ENCODE assay signal across 8 cellular contexts in the genomic region with DNA sequence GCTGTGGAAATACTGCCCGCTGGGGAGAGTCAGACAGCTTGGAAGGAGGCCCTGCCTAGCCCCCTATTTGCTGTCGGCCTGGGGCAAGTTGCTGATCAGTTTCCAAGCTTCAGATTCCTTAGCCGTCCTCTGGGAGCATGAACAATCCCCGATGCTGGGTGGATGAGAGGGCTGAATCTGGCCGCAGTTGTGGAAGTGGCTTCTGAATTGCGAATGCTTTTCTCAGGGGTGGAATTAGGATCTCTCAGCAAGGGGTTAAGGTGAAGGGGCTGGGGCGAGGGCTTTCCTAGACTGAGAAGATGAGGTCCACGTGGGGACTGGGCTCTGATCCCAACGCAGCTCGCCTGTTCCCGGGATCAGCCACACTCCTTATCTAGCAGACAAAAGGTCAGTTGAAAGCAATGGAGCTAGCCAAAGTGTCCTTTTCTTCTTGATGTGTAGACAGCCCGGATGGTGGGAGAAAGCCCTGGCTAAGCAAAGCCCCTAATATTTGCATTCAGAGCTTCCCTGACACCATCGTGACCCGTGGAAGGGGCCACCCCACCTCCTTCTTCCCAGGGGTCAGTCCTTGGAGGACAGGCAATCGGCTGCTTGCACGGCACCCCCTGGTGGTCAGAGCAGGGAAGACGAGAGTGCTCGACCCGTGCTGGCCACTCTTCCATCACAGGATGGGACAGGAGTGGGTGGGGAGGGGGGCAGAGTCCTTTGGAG. TPM values are rescaled to one million over a fixed set of nuclear protein-coding genes. Genes with fewer than 3 reads are reported as not detected.
DNase-seq lines count a peak whose midpoint lies in the region; ATAC-seq and TF ChIP-seq lines count a peak whose summit lies in the region.

No MANE protein-coding gene starts in this region.

- H3K36me3 Mint-ChIP-seq in activated CD4-positive, alpha-beta T cell treated with anti-CD3 and anti-CD28 coated beads for 36 hours (ENCODE audit: low read depth) = no peaks in the 10 kb centered on the region
- H3K36me3 Mint-ChIP-seq in dendritic cell treated with granulocyte-macrophage colony-stimulating factor and Interleukin-4, amounts not matched to agents 40 ng/mL and 50 ng/mL, for 4 days (ENCODE audit: low read depth) = no peaks in the 10 kb centered on the region

- peak overlapping the region in 1 of 2 donors; percentile 33 for H3K27ac ChIP-seq in liver (ENCODE audit: low read depth in 1 of 2, low read length in 2 of 2)

- TF ChIP-seq CTCF in AG09309 (IDR thresholded peaks at IDR 0.05; ENCODE audit: control insufficient read depth, insufficient read depth, low read depth, low read length, missing control alignments) (peak; percentile 93), liver (IDR thresholded peaks at IDR 0.05; ENCODE audit: low read depth, low read length, missing input control) (peak; percentile 75)

- TF ChIP-seq RAD21 in liver (IDR thresholded peaks at IDR 0.05) = peak; percentile 74 to 87

- POLR2A ChIA-PET in activated CD4-positive, alpha-beta T cell treated with anti-CD3 and anti-CD28 coated beads for 36 hours (lab: Charles Lee) = interaction anchor here (0.6 kb wide), 1 partner anchor 11 kb away, joined by 3 read pairs; no protein-coding TSS in a partner anchor

- no peaks in the 10 kb centered on the region for H3K9me3 ChIP-seq in MG63
- no peaks in the 10 kb centered on the region for H3K9me3 ChIP-seq in liver (ENCODE audit: control insufficient read depth in 4 of 4, low read length in 3 of 4)

- peaks cover 3 to 12% (median 8%) of the 10 kb centered on the region in 4 donors for H3K4me1 ChIP-seq in liver (ENCODE audit: control insufficient read depth in 4 of 4, insufficient read depth in 4 of 4, low read length in 3 of 4)

- intact Hi-C loops in activated CD4-positive, alpha-beta T cell treated with anti-CD3 and anti-CD28 coated beads for 36 hours (cut with DNase I, micrococcal nuclease) = loop anchor here (1.0 to 10.0 kb wide), 4 partner anchors 24 to 192 kb away; no protein-coding TSS in a partner anchor
- intact Hi-C loops in dendritic cell treated with granulocyte-macrophage colony-stimulating factor and Interleukin-4, amounts not matched to agents 40 ng/mL and 50 ng/mL, for 4 days (cut with micrococcal nuclease) = loop anchor here (1.0 kb wide), 1 partner anchor 150 kb away; no protein-coding TSS in a partner anchor

- no peak overlapping the region for H3K27ac Mint-ChIP-seq in activated CD4-positive, alpha-beta T cell treated with anti-CD3 and anti-CD28 coated beads for 36 hours
- H3K27ac Mint-ChIP-seq in dendritic cell treated with granulocyte-macrophage colony-stimulating factor and Interleukin-4, amounts not matched to agents 40 ng/mL and 50 ng/mL, for 4 days = peak overlapping the region; percentile 29

- peaks cover 19% of the 10 kb centered on the region for H3K4me1 Mint-ChIP-seq in activated CD4-positive, alpha-beta T cell treated with anti-CD3 and anti-CD28 coated beads for 36 hours
- peaks cover 34% of the 10 kb centered on the region for H3K4me1 Mint-ChIP-seq in dendritic cell treated with granulocyte-macrophage colony-stimulating factor and Interleukin-4, amounts not matched to agents 40 ng/mL and 50 ng/mL, for 4 days (ENCODE audit: low read depth)

- DNase-seq in AG09309 (ENCODE audit: low read depth) (no peak), MG63 (peak; percentile 70), middle frontal gyrus (ENCODE audit: extremely low spot score, low spot score) (no peak)
- peak; percentile 79 for DNase-seq in activated CD4-positive, alpha-beta T cell treated with anti-CD3 and anti-CD28 coated beads for 36 hours
- DNase-seq in stimulated activated CD4-positive, alpha-beta T cell treated with anti-CD3 and anti-CD28 coated beads, Interleukin-4, amount 100 ng/mL, for 1 hour = peak; percentile 64

- H3K27me3 ChIP-seq in MG63 (no peaks in the 10 kb centered on the region), liver (ENCODE audit: control insufficient read depth in 4 of 4, insufficient read depth in 4 of 4, low read length in 3 of 4) (peaks cover 0 to 3% (median 0%) of the 10 kb centered on the region in 4 donors)

- CTCF ChIA-PET in activated CD4-positive, alpha-beta T cell treated with anti-CD3 and anti-CD28 coated beads for 36 hours (lab: Charles Lee) = interaction anchor here (0.5 to 8.4 kb wide), 25 partner anchors 10 to 1312 kb away, joined by 3 to 122 read pairs (median 5); no protein-coding TSS in a partner anchor

- no peaks in the 10 kb centered on the region for H3K36me3 ChIP-seq in MG63
- H3K36me3 ChIP-seq in liver (ENCODE audit: control insufficient read depth in 4 of 4, insufficient read depth in 3 of 4, low read depth in 1 of 4, low read length in 3 of 4) = no peaks in the 10 kb centered on the region

- peak; percentile 65 for ATAC-seq in GM18502 (IDR thresholded peaks at IDR 0.05; ENCODE audit: poor library complexity, unreplicated experiment)
- ATAC-seq in activated CD4-positive, alpha-beta T cell treated with anti-CD3 and anti-CD28 coated beads for 36 hours = peak; percentile 75

- no peaks in the 10 kb centered on the region for H3K9me3 Mint-ChIP-seq in activated CD4-positive, alpha-beta T cell treated with anti-CD3 and anti-CD28 coated beads for 36 hours (ENCODE audit: low read depth)
- no peaks in the 10 kb centered on the region for H3K9me3 Mint-ChIP-seq in dendritic cell treated with granulocyte-macrophage colony-stimulating factor and Interleukin-4, amounts not matched to agents 40 ng/mL and 50 ng/mL, for 4 days

- H3K27me3 Mint-ChIP-seq in activated CD4-positive, alpha-beta T cell treated with anti-CD3 and anti-CD28 coated beads for 36 hours = no peaks in the 10 kb centered on the region
- H3K27me3 Mint-ChIP-seq in dendritic cell treated with granulocyte-macrophage colony-stimulating factor and Interleukin-4, amounts not matched to agents 40 ng/mL and 50 ng/mL, for 4 days = peaks cover 48% of the 10 kb centered on the region

- WGBS in liver = 17% methylated on average over 19 of the region's 19 CpGs

- H3K4me3 Mint-ChIP-seq in activated CD4-positive, alpha-beta T cell treated with anti-CD3 and anti-CD28 coated beads for 36 hours = no peak overlapping the region
- no peak overlapping the region for H3K4me3 Mint-ChIP-seq in dendritic cell treated with granulocyte-macrophage colony-stimulating factor and Interleukin-4, amounts not matched to agents 40 ng/mL and 50 ng/mL, for 4 days

- H3K9ac ChIP-seq in liver (ENCODE audit: low read depth in 1 of 2, low read length in 2 of 2) = no peak overlapping the region

- H3K4me3 ChIP-seq in AG09309 (ENCODE audit: control insufficient read depth, low read depth, low read length) (no peak overlapping the region), MG63 (no peak overlapping the region), liver (ENCODE audit: low read depth in 1 of 3, low read length in 3 of 3) (no peak overlapping the region)

TF ChIP-seq in liver, 16 proteins besides CTCF, POLR2A, EP300 and RAD21:
- TF ChIP-seq NR2F2 (IDR thresholded peaks at IDR 0.05) (peak; percentile 87), RXRA (IDR thresholded peaks at IDR 0.05) (peak in 1 of 2 donors; percentile 35), SP1 (IDR thresholded peaks at IDR 0.05) (no peak), HNF4A (conservative IDR thresholded peaks at IDR 0.05) (peak; percentile 45 to 57)
- TF ChIP-seq, protein P1, sequence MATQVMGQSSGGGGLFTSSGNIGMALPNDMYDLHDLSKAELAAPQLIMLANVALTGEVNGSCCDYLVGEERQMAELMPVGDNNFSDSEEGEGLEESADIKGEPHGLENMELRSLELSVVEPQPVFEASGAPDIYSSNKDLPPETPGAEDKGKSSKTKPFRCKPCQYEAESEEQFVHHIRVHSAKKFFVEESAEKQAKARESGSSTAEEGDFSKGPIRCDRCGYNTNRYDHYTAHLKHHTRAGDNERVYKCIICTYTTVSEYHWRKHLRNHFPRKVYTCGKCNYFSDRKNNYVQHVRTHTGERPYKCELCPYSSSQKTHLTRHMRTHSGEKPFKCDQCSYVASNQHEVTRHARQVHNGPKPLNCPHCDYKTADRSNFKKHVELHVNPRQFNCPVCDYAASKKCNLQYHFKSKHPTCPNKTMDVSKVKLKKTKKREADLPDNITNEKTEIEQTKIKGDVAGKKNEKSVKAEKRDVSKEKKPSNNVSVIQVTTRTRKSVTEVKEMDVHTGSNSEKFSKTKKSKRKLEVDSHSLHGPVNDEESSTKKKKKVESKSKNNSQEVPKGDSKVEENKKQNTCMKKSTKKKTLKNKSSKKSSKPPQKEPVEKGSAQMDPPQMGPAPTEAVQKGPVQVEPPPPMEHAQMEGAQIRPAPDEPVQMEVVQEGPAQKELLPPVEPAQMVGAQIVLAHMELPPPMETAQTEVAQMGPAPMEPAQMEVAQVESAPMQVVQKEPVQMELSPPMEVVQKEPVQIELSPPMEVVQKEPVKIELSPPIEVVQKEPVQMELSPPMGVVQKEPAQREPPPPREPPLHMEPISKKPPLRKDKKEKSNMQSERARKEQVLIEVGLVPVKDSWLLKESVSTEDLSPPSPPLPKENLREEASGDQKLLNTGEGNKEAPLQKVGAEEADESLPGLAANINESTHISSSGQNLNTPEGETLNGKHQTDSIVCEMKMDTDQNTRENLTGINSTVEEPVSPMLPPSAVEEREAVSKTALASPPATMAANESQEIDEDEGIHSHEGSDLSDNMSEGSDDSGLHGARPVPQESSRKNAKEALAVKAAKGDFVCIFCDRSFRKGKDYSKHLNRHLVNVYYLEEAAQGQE (IDR thresholded peaks at IDR 0.05) = no peak

RNA-seq across cellular contexts. Expression of a gene that starts 54.9 kb away (rescaled TPM):
- total RNA-seq in MG63 (2014; rRNA removed; shearing (Covaris generic); ENCODE audit: low replicate concordance) = 0.62 and 1.2 TPM in 2 replicates
- not detected for total RNA-seq in activated CD4-positive, alpha-beta T cell treated with anti-CD3 and anti-CD28 coated beads for 36 hours
- total RNA-seq in liver = under 1 TPM; 0.33 to 0.42 TPM
- under 1 TPM; 0.10 to 0.16 TPM for polyA plus RNA-seq in liver

Comparison
In these comparisons a context has a peak if more than half of its experiments do, and no peak if none do; other contexts are left out.
1. DNase-seq: peak in MG63 (single experiment), activated CD4-positive, alpha-beta T cell treated with anti-CD3 and anti-CD28 coated beads for 36 hours (single experiment) and stimulated activated CD4-positive, alpha-beta T cell treated with anti-CD3 and anti-CD28 coated beads, Interleukin-4, amount 100 ng/mL, for 1 hour (single experiment); none in AG09309 (single experiment) and middle frontal gyrus (single experiment).